In the genomic region with DNA sequence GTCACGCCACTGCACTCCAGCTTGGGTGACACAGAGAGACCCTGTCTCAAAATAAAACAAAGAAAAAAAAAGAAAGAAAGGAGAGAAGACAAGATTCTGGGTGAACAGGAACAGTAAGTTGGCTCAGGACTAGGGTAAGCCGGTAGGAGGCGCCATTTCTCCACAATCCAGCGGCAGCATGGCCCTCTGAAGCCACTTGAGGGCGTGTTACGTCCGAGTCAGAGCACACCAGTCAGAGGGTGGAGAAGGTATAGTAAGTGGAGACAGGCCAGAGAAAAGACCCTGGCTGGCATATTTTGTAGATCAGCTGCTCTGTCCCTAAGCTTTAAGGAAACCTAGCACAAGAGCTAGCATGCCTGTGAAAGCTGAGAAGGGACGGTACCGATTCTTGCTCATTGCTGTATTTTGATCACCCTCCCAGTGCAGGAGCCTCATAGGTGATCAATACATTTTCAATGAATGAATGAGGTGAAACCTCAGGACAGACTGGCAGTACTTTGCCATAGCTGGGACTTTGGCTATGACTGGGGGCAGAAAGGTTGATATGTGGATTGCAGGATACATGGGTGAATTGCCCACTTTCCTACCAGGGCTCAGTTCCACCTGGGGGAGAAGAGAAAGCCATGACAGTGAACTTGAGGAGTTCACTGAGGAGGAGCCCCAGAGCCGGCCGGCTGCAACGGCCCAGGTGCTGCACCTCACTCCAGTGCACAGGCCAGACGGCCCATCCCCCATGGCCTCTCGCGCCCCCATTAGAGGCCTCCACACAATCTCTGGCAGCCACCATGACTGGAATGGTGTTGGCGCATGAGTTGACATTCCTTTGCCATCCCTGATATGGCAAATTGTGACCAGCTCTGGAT, we compare ENCODE assay signal across 8 cellular contexts. TPM values are rescaled to one million over a fixed set of nuclear protein-coding genes. Genes with fewer than 3 reads are reported as not detected.
DNase-seq lines count a peak whose midpoint lies in the region; ATAC-seq and TF ChIP-seq lines count a peak whose summit lies in the region.

No MANE protein-coding gene starts in this region.

- H3K4me3 Mint-ChIP-seq in natural killer cell, result no peak overlapping the region
- H3K4me3 Mint-ChIP-seq in stimulated activated naive B cell treated with anti-CD40 and anti-IgM and Interleukin-4, amounts not matched to agents 10 μg/mL and 1 μg/mL and 100 μg/mL, for 72 hours, result no peak overlapping the region

- peak overlapping the region; percentile 82 for H2BK20ac ChIP-seq in IMR-90 (ENCODE audit: low read depth, low read length)

- no peaks in the 10 kb centered on the region for H3K79me2 ChIP-seq in OCI-LY1 (ENCODE audit: insufficient read depth, low read length)

- H3K9me3 Mint-ChIP-seq in natural killer cell, result no peaks in the 10 kb centered on the region
- no peaks in the 10 kb centered on the region for H3K9me3 Mint-ChIP-seq in stimulated activated naive B cell treated with anti-CD40 and anti-IgM and Interleukin-4, amounts not matched to agents 10 μg/mL and 1 μg/mL and 100 μg/mL, for 72 hours

- no peak overlapping the region for H3K9ac ChIP-seq in IMR-90 (ENCODE audit: low read depth, low read length)
- H3K9ac ChIP-seq in OCI-LY1 (ENCODE audit: low read length), result peak overlapping the region; percentile 43; the same call in 1 of the 2 replicates

- DNase-seq in Ammon's horn (ENCODE audit: low spot score) (peak; percentile 85), IMR-90 (peak; percentile 89), epithelial cell of proximal tubule (ENCODE audit: low read depth) (peak; percentile 33), natural killer cell (peak; percentile 85)
- DNase-seq in activated CD8-positive, alpha-beta memory T cell treated with anti-CD3 and anti-CD28 coated beads, Interleukin-2, amount 50 U/mL, for 24 hours (ENCODE audit: extremely low read depth), result peak; percentile 73
- DNase-seq in stimulated activated naive B cell treated with anti-CD40 and anti-IgM and Interleukin-4, amounts not matched to agents 10 μg/mL and 1 μg/mL and 100 μg/mL, for 72 hours, result peak; percentile 75

- peaks cover 18% of the 10 kb centered on the region for H3K9me1 ChIP-seq in IMR-90 (ENCODE audit: insufficient read depth, low read length)

- intact Hi-C loops in IMR-90 (cut with micrococcal nuclease), result loop anchor here (1.0 to 5.0 kb wide), 5 partner anchors 24 to 332 kb away; a partner anchor contains a TSS
- intact Hi-C loops in natural killer cell (cut with micrococcal nuclease), result loop anchor here (1.0 to 2.0 kb wide), 8 partner anchors 25 to 332 kb away; a partner anchor contains a TSS

- peak overlapping the region; percentile 51; the same call in 1 of the 2 replicates for H3K14ac ChIP-seq in IMR-90 (replicated peaks; ENCODE audit: low read depth, low read length)

- no peak overlapping the region for H3K56ac ChIP-seq in IMR-90 (ENCODE audit: extremely low read depth, insufficient read depth, low read length)

- peak overlapping the region; percentile 70 for H3K4ac ChIP-seq in IMR-90 (ENCODE audit: low read depth, low read length)

- H3K36me3 ChIP-seq in IMR-90 (ENCODE audit: control insufficient read depth, insufficient read depth, low read length), result no peaks in the 10 kb centered on the region
- peaks cover 4% of the 10 kb centered on the region for H3K36me3 ChIP-seq in OCI-LY1 (ENCODE audit: insufficient read depth, low read length)

- no peaks in the 10 kb centered on the region for H3K9me2 ChIP-seq in OCI-LY1 (ENCODE audit: low read depth, low read length)

- peaks cover 0 to 10% of the 10 kb centered on the region in 2 donors for H3K4me1 Mint-ChIP-seq in natural killer cell
- peaks cover 51 to 81% of the 10 kb centered on the region in 2 donors for H3K4me1 Mint-ChIP-seq in stimulated activated naive B cell treated with anti-CD40 and anti-IgM and Interleukin-4, amounts not matched to agents 10 μg/mL and 1 μg/mL and 100 μg/mL, for 72 hours

- in situ Hi-C loops in IMR-90 (cut with MboI; ENCODE audit: low sequenced_read_pairs), result loop anchor here (5.0 kb wide), 1 partner anchor 79 kb away; no protein-coding TSS in a partner anchor

- no peaks in the 10 kb centered on the region for H4K20me1 ChIP-seq in IMR-90 (ENCODE audit: insufficient read depth, low read length)
- no peaks in the 10 kb centered on the region for H4K20me1 ChIP-seq in OCI-LY1 (ENCODE audit: insufficient read depth, low read length)

- H2AK9ac ChIP-seq in IMR-90 (replicated peaks; ENCODE audit: low read depth, low read length, poor library complexity), result no peak overlapping the region

- peak overlapping the region; percentile 73 for H2BK120ac ChIP-seq in IMR-90 (ENCODE audit: low read depth, low read length)

- POLR2A ChIA-PET in IMR-90 (lab: Charles Lee; ENCODE audit: unreplicated experiment), result no interaction called here

- peak; percentile 69 for TF ChIP-seq POLR2A in IMR-90 (IDR thresholded peaks at IDR 0.05; ENCODE audit: low read depth, low read length)

- H3K27ac Mint-ChIP-seq in natural killer cell, result peak overlapping the region in 1 of 2 donors; percentile 23
- peak overlapping the region; percentile 80 for H3K27ac Mint-ChIP-seq in stimulated activated naive B cell treated with anti-CD40 and anti-IgM and Interleukin-4, amounts not matched to agents 10 μg/mL and 1 μg/mL and 100 μg/mL, for 72 hours

- WGBS in IMR-90 (ENCODE audit: extremely low coverage in 2 of 2, insufficient read length in 1 of 2), 2 experiments, result 0% methylated on average over 4 of the region's 16 CpGs; no CpG with 5 or more reads in 1 of the 2 experiments

- TF ChIP-seq RAD21 in IMR-90 (IDR thresholded peaks at IDR 0.05; ENCODE audit: low read length), result peak; percentile 100

- peak overlapping the region; percentile 77 for H2AFZ ChIP-seq in IMR-90 (replicated peaks; ENCODE audit: low read length, poor library complexity)
- no peak overlapping the region for H2AFZ ChIP-seq in OCI-LY1 (ENCODE audit: low read length)

- TF ChIP-seq CTCF in IMR-90 (conservative IDR thresholded peaks at IDR 0.05; ENCODE audit: low read depth, low read length) (peak; percentile 100; the same call in 1 of the 2 replicates), OCI-LY1 (IDR thresholded peaks at IDR 0.05; ENCODE audit: low read length) (peak; percentile 100), epithelial cell of proximal tubule (conservative IDR thresholded peaks at IDR 0.05; ENCODE audit: low read depth, low read length) (peak; percentile 100), natural killer cell (IDR thresholded peaks at IDR 0.05) (peak; percentile 100)

- H3K27me3 Mint-ChIP-seq in natural killer cell (ENCODE audit: low read depth in 2 of 2), result no peaks in the 10 kb centered on the region
- no peaks in the 10 kb centered on the region for H3K27me3 Mint-ChIP-seq in stimulated activated naive B cell treated with anti-CD40 and anti-IgM and Interleukin-4, amounts not matched to agents 10 μg/mL and 1 μg/mL and 100 μg/mL, for 72 hours

- H3K9me3 ChIP-seq in IMR-90 (ENCODE audit: control insufficient read depth, insufficient read depth, low read length) (no peaks in the 10 kb centered on the region), OCI-LY1 (ENCODE audit: low read length) (no peaks in the 10 kb centered on the region)

- peak overlapping the region; percentile 37; the same call in 1 of the 2 replicates for H3K23ac ChIP-seq in IMR-90 (ENCODE audit: low read depth, low read length)

- H3K4me2 ChIP-seq in IMR-90 (ENCODE audit: low read depth, low read length) (no peak overlapping the region), OCI-LY1 (ENCODE audit: low read length) (peak overlapping the region; percentile 48)

- no peak overlapping the region for H4K91ac ChIP-seq in IMR-90 (ENCODE audit: insufficient read depth, low read depth, low read length)

- H4K8ac ChIP-seq in IMR-90 (ENCODE audit: low read depth in 2 of 2, low read length in 2 of 2), result peak overlapping the region in 1 of 2 experiments; percentile 83; a peak in 2 of 4 replicates

- CTCF ChIA-PET in IMR-90 (lab: Yijun Ruan, JAX), result interaction anchor here (0.6 to 2.3 kb wide), 16 partner anchors 9 to 325 kb away, joined by 3 to 9 read pairs (median 4); a partner anchor contains a TSS

- dilution Hi-C loops in IMR-90 (cut with HindIII; ENCODE audit: low sequenced_read_pairs, unreplicated experiment), result no loop called here

- H3K36me3 Mint-ChIP-seq in natural killer cell, result no peaks in the 10 kb centered on the region
- H3K36me3 Mint-ChIP-seq in stimulated activated naive B cell treated with anti-CD40 and anti-IgM and Interleukin-4, amounts not matched to agents 10 μg/mL and 1 μg/mL and 100 μg/mL, for 72 hours, result peaks cover 47 to 66% of the 10 kb centered on the region in 2 donors

- H2AK5ac ChIP-seq in IMR-90 (ENCODE audit: low read depth, low read length), result peak overlapping the region; percentile 88

- ATAC-seq in GM19035 (IDR thresholded peaks at IDR 0.05; ENCODE audit: unreplicated experiment) (peak; percentile 78), IMR-90 (ENCODE audit: low read depth) (peak; percentile 82), natural killer cell (peak; percentile 95 to 100 (median 100))
- peak; percentile 93 to 95 for ATAC-seq in stimulated activated naive B cell treated with anti-CD40 and anti-IgM and Interleukin-4, amounts not matched to agents 10 μg/mL and 1 μg/mL and 100 μg/mL, for 72 hours (replicated peaks)

- H2BK15ac ChIP-seq in IMR-90 (ENCODE audit: low read depth, low read length), result peak overlapping the region; percentile 70; the same call in 1 of the 3 replicates

- H3K18ac ChIP-seq in IMR-90 (ENCODE audit: low read depth, low read length), result no peak overlapping the region; the same call in 1 of the 2 replicates

- H3K4me3 ChIP-seq in IMR-90 (ENCODE audit: insufficient read depth, low read depth, low read length) (no peak overlapping the region), OCI-LY1 (ENCODE audit: low read depth, low read length, poor library complexity, severe bottlenecking) (no peak overlapping the region), epithelial cell of proximal tubule (ENCODE audit: low read depth, low read length) (no peak overlapping the region)

- no peak overlapping the region for H3K27ac ChIP-seq in IMR-90 (ENCODE audit: insufficient read depth, low read length)
- H3K27ac ChIP-seq in OCI-LY1 (ENCODE audit: low read depth, low read length, poor library complexity, severe bottlenecking), result peak overlapping the region; percentile 70

- H3F3A ChIP-seq in OCI-LY1 (ENCODE audit: insufficient read depth, low read length), result no peaks in the 10 kb centered on the region

- H3K4me1 ChIP-seq in IMR-90 (ENCODE audit: control insufficient read depth, insufficient read depth, low read length) (peaks cover 19% of the 10 kb centered on the region), OCI-LY1 (ENCODE audit: insufficient read depth, low read length, severe bottlenecking) (peaks cover 21% of the 10 kb centered on the region)

- peaks cover 3% of the 10 kb centered on the region; the same call in 1 of the 2 replicates for H3K27me3 ChIP-seq in IMR-90 (ENCODE audit: control insufficient read depth, insufficient read depth, low read length)
- H3K27me3 ChIP-seq in OCI-LY1 (ENCODE audit: insufficient read depth, low read length), result no peaks in the 10 kb centered on the region

- no TSS peak for BruUV-seq in IMR-90 (replicated peaks; lab: Mats Ljungman, UMichigan)

- peak overlapping the region; percentile 1 for H2BK5ac ChIP-seq in IMR-90 (ENCODE audit: low read depth, low read length, poor library complexity, severe bottlenecking)

- no peak overlapping the region for H4K5ac ChIP-seq in IMR-90 (ENCODE audit: low read depth, low read length)

- H3K79me1 ChIP-seq in IMR-90 (ENCODE audit: low read depth in 1 of 2, low read length in 2 of 2), result no peaks in the 10 kb centered on the region; a peak in 1 of 4 replicates

RNA-seq across cellular contexts. Expression of a gene that starts 23.5 kb away (rescaled TPM):
- total RNA-seq in IMR-90 (2012; rRNA removed), result 0.54 and 0.56 TPM in 2 replicates
- polyA plus RNA-seq in IMR-90 (2012; rRNA removed), result 5.0 and 6.6 TPM in 2 replicates
- polyA plus RNA-seq in IMR-90 (2012; cell fraction: cytosol; rRNA removed), result 1.8 and 5.3 TPM in 2 replicates
- 11.7 and 16.9 TPM in 2 replicates for polyA plus RNA-seq in IMR-90 (2012; cell fraction: nucleus; rRNA removed; ENCODE audit: low replicate concordance)
- total RNA-seq in epithelial cell of proximal tubule, result 0.46 and 3.2 TPM in 2 replicates
- 10 to 100 TPM; 27.3 to 40.8 (median 29.3) TPM for total RNA-seq in natural killer cell

RNA-seq across cellular contexts. Expression of a gene that starts 32.8 kb away (rescaled TPM):
- total RNA-seq in IMR-90 (2012; rRNA removed) (8.1 and 10.0 TPM in 2 replicates), epithelial cell of proximal tubule (19.6 and 22.1 TPM in 2 replicates), natural killer cell (10 to 100 TPM; 21.6 to 23.7 (median 23.1) TPM)
- polyA plus RNA-seq in IMR-90 (2012; rRNA removed), result 12.7 and 14.1 TPM in 2 replicates
- polyA plus RNA-seq in IMR-90 (2012; cell fraction: cytosol; rRNA removed), result 4.9 and 11.7 TPM in 2 replicates
- polyA plus RNA-seq in IMR-90 (2012; cell fraction: nucleus; rRNA removed; ENCODE audit: low replicate concordance), result 4.1 and 12.6 TPM in 2 replicates

RNA-seq across cellular contexts. Expression of a gene that starts 38.8 kb away (rescaled TPM):
- not detected in 2 replicates for total RNA-seq in IMR-90 (2012; rRNA removed)
- polyA plus RNA-seq in IMR-90 (2012; rRNA removed), result 0.07 and 0.10 TPM in 2 replicates
- 0.12 TPM in 1 of 2 replicates, not detected in the other for polyA plus RNA-seq in IMR-90 (2012; cell fraction: cytosol; rRNA removed)
- 0.57 and 1.1 TPM in 2 replicates for polyA plus RNA-seq in IMR-90 (2012; cell fraction: nucleus; rRNA removed; ENCODE audit: low replicate concordance)
- total RNA-seq in epithelial cell of proximal tubule, result 2.5 and 14.3 TPM in 2 replicates
- total RNA-seq in natural killer cell, result 1 to 10 TPM in 1 of 3 donors, under 1 TPM in 1, not detected in 1; 0.31 to 2.1 TPM

Comparison
In these comparisons a context has a peak if more than half of its experiments do, and no peak if none do; other contexts are left out.
1. DNase-seq: peak in every context shown above with its lines; median percentile 89 in IMR-90; 85 in Ammon's horn; 85 in natural killer cell; 75 in stimulated activated naive B cell treated with anti-CD40 and anti-IgM and Interleukin-4, amounts not matched to agents 10 μg/mL and 1 μg/mL and 100 μg/mL, for 72 hours; 73 in activated CD8-positive, alpha-beta memory T cell treated with anti-CD3 and anti-CD28 coated beads, Interleukin-2, amount 50 U/mL, for 24 hours; 33 in epithelial cell of proximal tubule.